ENCODE assay signal across 8 cellular contexts in the genomic region with DNA sequence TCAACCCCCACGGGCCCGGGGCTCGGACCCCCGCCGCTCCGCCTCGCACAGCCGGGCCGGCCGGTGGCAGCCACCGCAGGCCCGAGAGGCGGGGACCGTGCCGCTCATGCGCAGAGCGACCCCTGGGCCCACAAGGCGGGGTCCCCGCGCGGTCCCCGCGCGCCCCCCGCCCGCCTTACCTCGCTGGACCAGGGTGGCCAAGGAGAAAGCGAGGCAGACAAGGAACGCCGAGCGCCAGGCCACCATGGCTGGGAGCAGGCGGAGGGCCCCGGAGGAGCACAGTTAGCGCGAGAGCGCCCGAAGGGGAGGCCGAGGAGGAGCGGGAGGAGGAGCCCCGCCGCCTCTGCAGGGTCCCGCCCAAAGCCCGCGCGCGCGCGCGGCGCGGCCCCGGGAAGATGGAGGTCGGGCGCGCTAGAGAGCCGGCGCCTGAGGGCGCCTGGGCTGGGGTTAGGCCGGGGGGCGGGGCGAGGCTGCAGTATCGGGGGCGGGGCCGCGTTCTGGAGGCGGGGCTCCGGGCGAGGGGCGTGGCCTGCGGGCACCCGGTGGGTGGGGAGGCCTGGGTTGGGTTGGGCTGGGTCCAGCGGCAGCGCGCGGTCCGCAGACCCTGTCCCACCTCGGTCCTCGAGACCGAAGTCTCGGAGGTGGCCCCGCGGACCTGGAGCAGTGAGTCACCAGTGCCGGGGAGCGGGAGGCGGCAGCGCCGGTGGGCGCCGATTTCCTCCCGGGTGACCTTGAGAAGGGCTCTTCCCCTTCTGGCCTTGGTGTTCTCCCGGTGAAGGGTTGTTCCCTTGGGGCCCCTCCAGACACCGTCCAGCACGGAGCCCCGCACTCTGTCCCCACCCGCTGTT. TPM values are rescaled to one million over a fixed set of nuclear protein-coding genes. Genes with fewer than 3 reads are reported as not detected.
DNase-seq lines count a peak whose midpoint lies in the region; ATAC-seq, FAIRE-seq and TF ChIP-seq lines count a peak whose summit lies in the region.

TSS of gene CD99L2 (minus strand) at position 326 of the 848 bp plus-strand sequence. CDS start at position 246, 80 bp downstream.

- no peaks in the 10 kb centered on the region for H3K36me3 ChIP-seq in kidney (ENCODE audit: control insufficient read depth in 1 of 2, insufficient read depth in 2 of 2, low read length in 2 of 2)

- TF ChIP-seq CTCF in AG10803 (conservative IDR thresholded peaks at IDR 0.05; ENCODE audit: low read length) (no peak), kidney (IDR thresholded peaks at IDR 0.05; ENCODE audit: borderline replicate concordance, extremely low read depth, insufficient read depth) (no peak)

- H3K9me3 ChIP-seq in kidney (ENCODE audit: control insufficient read depth in 1 of 2, low read length in 2 of 2) = no peaks in the 10 kb centered on the region

- DNase-seq in AG10803 (ENCODE audit: low read depth) = peak; percentile 84
- peak; percentile 68 for DNase-seq in NCI-H446 treated with DMSO at 0.1 percent for 48 hours (lab: John Stamatoyannopoulos, UW)
- peak; percentile 84 for DNase-seq in activated CD4-positive, alpha-beta T cell treated with anti-CD3 and anti-CD28 coated beads for 1 hour
- peak; percentile 76 for DNase-seq in cerebellar cortex (ENCODE audit: low spot score)
- peak; percentile 95 for DNase-seq in kidney
- peak; percentile 80 to 86 (median 82) for DNase-seq in stimulated activated CD4-positive, alpha-beta T cell treated with anti-CD3 and anti-CD28 coated beads, Interleukin-12 subunit alpha, Interleukin-12 subunit beta, amount 100 ng/mL, for 48 hours (ENCODE audit: low read depth in 2 of 3, low spot score in 1 of 3)

- peaks cover 0 to 6% of the 10 kb centered on the region in 2 donors for H3K4me1 ChIP-seq in kidney (ENCODE audit: control insufficient read depth in 1 of 2, insufficient read depth in 1 of 2, low read depth in 1 of 2, low read length in 2 of 2)

- FAIRE-seq in kidney (lab: Jason Lieb, UNC) = no peak

- peak; percentile 88 for ATAC-seq in GM19035 (IDR thresholded peaks at IDR 0.05; ENCODE audit: unreplicated experiment)
- peak; percentile 92 for ATAC-seq in HG03280 (IDR thresholded peaks at IDR 0.05; ENCODE audit: unreplicated experiment)

- peak within 1 kb of the TSS; percentile 48 to 55 for H3K9ac ChIP-seq in kidney (ENCODE audit: low read length in 2 of 2)

- H3K4me3 ChIP-seq in AG10803 (ENCODE audit: low read length) (peak within 1 kb of the TSS; percentile 70), kidney (ENCODE audit: low read length in 2 of 2) (peak within 1 kb of the TSS; percentile 64 to 71)

- peak within 1 kb of the TSS; percentile 28 to 63 for H3K27ac ChIP-seq in kidney (ENCODE audit: low read depth in 2 of 2, low read length in 2 of 2)

- intact Hi-C loops in kidney (cut with DNase I) = no loop called here

RNA-seq across cellular contexts. Expression of gene CD99L2, which starts in this region (rescaled TPM):
- 38.0 TPM for total RNA-seq in kidney
- polyA plus RNA-seq in kidney (ENCODE audit: insufficient read depth, low read depth, low replicate concordance) = 30.9 TPM

Comparison
In these comparisons a context has a peak if more than half of its experiments do, and no peak if none do; other contexts are left out.
1. Peak in every context shown above with its lines: DNase-seq, ATAC-seq, H3K4me3 ChIP-seq and H3K27ac ChIP-seq.